ENCODE assay signal across 9 cellular contexts in the genomic region with DNA sequence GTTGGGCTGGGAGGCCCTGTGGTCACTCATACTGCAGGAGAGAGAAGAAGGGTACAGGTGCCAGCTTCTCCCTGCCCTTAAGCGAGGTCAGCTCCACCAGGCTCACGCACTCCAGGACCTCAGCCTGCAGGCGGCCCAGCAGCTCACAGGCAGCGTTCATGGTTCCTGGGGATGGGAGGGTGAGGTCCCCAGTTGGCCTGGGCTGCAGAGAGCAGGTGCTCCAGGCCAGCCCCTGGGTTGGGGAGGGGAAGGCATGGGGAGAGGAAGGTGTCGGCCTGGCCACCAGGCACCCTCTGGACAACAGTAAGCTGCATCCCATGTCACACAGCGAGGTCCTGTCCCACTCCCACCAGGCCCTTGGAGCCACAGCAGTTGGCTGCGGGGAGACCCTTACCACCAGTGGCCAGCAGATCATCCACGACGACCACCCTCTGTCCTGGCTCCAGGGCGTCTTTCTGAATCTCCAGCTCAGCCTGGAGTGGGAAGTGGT. TPM values are rescaled to one million over a fixed set of nuclear protein-coding genes. Genes with fewer than 3 reads are reported as not detected.
DNase-seq lines count a peak whose midpoint lies in the region; ATAC-seq and TF ChIP-seq lines count a peak whose summit lies in the region.
"Had no signal": no experiment of that assay in that cellular context is flagged by ENCODE, and none has a peak within 500 bp of the region (broad histone marks: within the 10 kb centered on the region; RNA-seq: fewer than 3 reads in every experiment).

No MANE protein-coding gene starts in this region.

- peaks cover 0 to 4% of the 10 kb centered on the region in 2 donors for H3K27me3 Mint-ChIP-seq in CD8-positive, alpha-beta memory T cell
- no peaks in the 10 kb centered on the region for H3K27me3 Mint-ChIP-seq in activated CD8-positive, alpha-beta T cell treated with anti-CD3 and anti-CD28 coated beads for 36 hours

- peak overlapping the region in 1 of 2 experiments; percentile 19 for H3K14ac ChIP-seq in mesenchymal stem cell (ENCODE audit: low read length in 2 of 2)

- H3K18ac ChIP-seq in mesenchymal stem cell (ENCODE audit: low read depth in 1 of 2, low read length in 2 of 2), result no peak overlapping the region

- no peak overlapping the region for H2BK12ac ChIP-seq in mesenchymal stem cell (ENCODE audit: low read length in 2 of 2)

- H3K36me3 ChIP-seq in CD8-positive, alpha-beta memory T cell (ENCODE audit: insufficient read depth, low read length), result peaks cover 9% of the 10 kb centered on the region
- peaks cover 19 to 58% of the 10 kb centered on the region in 2 experiments; a peak in 3 of 4 replicates for H3K36me3 ChIP-seq in HCT116 (ENCODE audit: control insufficient read depth in 1 of 2, insufficient read depth in 2 of 2, low read length in 2 of 2)
- H3K36me3 ChIP-seq in mesenchymal stem cell (ENCODE audit: control insufficient read depth in 1 of 2, insufficient read depth in 2 of 2, low read depth in 1 of 2, low read length in 2 of 2), result peaks cover 30 to 52% of the 10 kb centered on the region in 2 experiments

- H3K27ac Mint-ChIP-seq in CD8-positive, alpha-beta memory T cell, result peak overlapping the region in 3 of 8 donors; percentile 63 to 83 (median 70)
- H3K27ac Mint-ChIP-seq in activated CD8-positive, alpha-beta T cell treated with anti-CD3 and anti-CD28 coated beads for 36 hours, result peak overlapping the region; percentile 95

- H3K4me2 ChIP-seq in HCT116 (ENCODE audit: low read length) (peak overlapping the region; percentile 94), mesenchymal stem cell (ENCODE audit: low read length, poor library complexity, severe bottlenecking) (no peak overlapping the region)

- TF ChIP-seq POLR2A in HCT116 (IDR thresholded peaks at IDR 0.05; ENCODE audit: borderline replicate concordance, extremely low read depth, insufficient read depth, insufficient read length), result peak; percentile 43

- H3K36me3 Mint-ChIP-seq in CD8-positive, alpha-beta memory T cell, result peaks cover 0 to 23% (median 0%) of the 10 kb centered on the region in 3 donors
- H3K36me3 Mint-ChIP-seq in activated CD8-positive, alpha-beta T cell treated with anti-CD3 and anti-CD28 coated beads for 36 hours (ENCODE audit: low read depth), result peaks cover 52% of the 10 kb centered on the region

- H3K4me3 Mint-ChIP-seq in CD8-positive, alpha-beta memory T cell, result peak overlapping the region in 3 of 7 donors; percentile 28 to 99 (median 87)
- H3K4me3 Mint-ChIP-seq in activated CD8-positive, alpha-beta T cell treated with anti-CD3 and anti-CD28 coated beads for 36 hours, result peak overlapping the region; percentile 91

- peaks cover 8 to 35% (median 17%) of the 10 kb centered on the region in 3 donors for H3K4me1 Mint-ChIP-seq in CD8-positive, alpha-beta memory T cell
- H3K4me1 Mint-ChIP-seq in activated CD8-positive, alpha-beta T cell treated with anti-CD3 and anti-CD28 coated beads for 36 hours (ENCODE audit: low read depth), result peaks cover 14% of the 10 kb centered on the region

- peak overlapping the region; percentile 78 for H3K27ac ChIP-seq in CD8-positive, alpha-beta memory T cell (ENCODE audit: low read depth, low read length)
- H3K27ac ChIP-seq in HCT116 (ENCODE audit: low read depth, low read length), result peak overlapping the region; percentile 100
- no peak overlapping the region for H3K27ac ChIP-seq in mesenchymal stem cell (ENCODE audit: low read length, poor library complexity, severe bottlenecking)

- H4K91ac ChIP-seq in mesenchymal stem cell (ENCODE audit: low read length), result peak overlapping the region; percentile 75

- H4K8ac ChIP-seq in mesenchymal stem cell (ENCODE audit: low read length), result no peak overlapping the region

- H3K27me3 ChIP-seq in CD8-positive, alpha-beta memory T cell (ENCODE audit: insufficient read depth, low read length, poor library complexity, severe bottlenecking), result no peaks in the 10 kb centered on the region
- H3K27me3 ChIP-seq in HCT116 (ENCODE audit: insufficient read depth, low read length), result no peaks in the 10 kb centered on the region
- H3K27me3 ChIP-seq in mesenchymal stem cell (ENCODE audit: control insufficient read depth in 1 of 2, insufficient read depth in 1 of 2, low read length in 2 of 2), result no peaks in the 10 kb centered on the region

- no peak overlapping the region for H3K23ac ChIP-seq in mesenchymal stem cell (ENCODE audit: low read length in 2 of 2)

- H3K79me1 ChIP-seq in mesenchymal stem cell (replicated peaks; ENCODE audit: low read length, poor library complexity, severe bottlenecking), result peaks cover 26% of the 10 kb centered on the region

- H3K9me3 ChIP-seq in CD8-positive, alpha-beta memory T cell (ENCODE audit: low read length), result no peaks in the 10 kb centered on the region
- H3K9me3 ChIP-seq in HCT116 (ENCODE audit: control insufficient read depth in 1 of 2, insufficient read depth in 1 of 2, low read depth in 1 of 2, low read length in 2 of 2) (no peaks in the 10 kb centered on the region), mesenchymal stem cell (ENCODE audit: control insufficient read depth, low read length) (no peaks in the 10 kb centered on the region)

- TSS peak; percentile 44 for BruUV-seq in HCT116 (replicated peaks; lab: Mats Ljungman, UMichigan)

- POLR2A ChIA-PET in CD8-positive, alpha-beta memory T cell (lab: Charles Lee), result interaction anchor here (0.7 to 3.3 kb wide), 3 partner anchors 10 to 103 kb away, joined by 3 to 19 read pairs (median 3); a partner anchor contains a TSS
- POLR2A ChIA-PET in HCT116 (lab: Charles Lee), result interaction anchor here (0.7 to 3.2 kb wide), 5 partner anchors 8 to 436 kb away, joined by 3 to 10 read pairs (median 3); a partner anchor contains a TSS
- POLR2A ChIA-PET in activated CD8-positive, alpha-beta T cell treated with anti-CD3 and anti-CD28 coated beads for 36 hours (lab: Charles Lee), result interaction anchor here (0.6 to 7.3 kb wide), 12 partner anchors 28 to 147 kb away, joined by 3 to 81 read pairs (median 4); a partner anchor contains a TSS

- RAD21 ChIA-PET in HCT116 (lab: Charles Lee; ENCODE audit: low non-redundant PET in 1 of 2, low total read pairs in 2 of 2, uncharacterized antibody in 2 of 2, unreplicated experiment in 2 of 2), result no interaction called here

- no peak for DNase-seq in CD8-positive, alpha-beta memory T cell
- DNase-seq in HCT116 (ENCODE audit: low read depth, low spot score) (no peak), mesenchymal stem cell (no peak), kidney tubule cell (ENCODE audit: low spot score) (no peak), omental fat pad (ENCODE audit: low spot score) (no peak), NCI-H1436 treated with DMSO at 0.1 percent for 48 hours (lab: John Stamatoyannopoulos, UW) (no peak), posterior vena cava (ENCODE audit: low spot score) (no peak)
- no peak for DNase-seq in activated CD8-positive, alpha-beta T cell treated with anti-CD3 and anti-CD28 coated beads for 36 hours
- DNase-seq: NCI-H446 had no signal

- no peaks in the 10 kb centered on the region for H3K9me2 ChIP-seq in HCT116 (ENCODE audit: insufficient read depth)

- CTCF ChIA-PET in CD8-positive, alpha-beta memory T cell (lab: Charles Lee), result interaction anchor here (0.9 to 4.9 kb wide), 8 partner anchors 9 to 358 kb away, joined by 3 to 18 read pairs (median 4); no protein-coding TSS in a partner anchor
- CTCF ChIA-PET in HCT116 (lab: Charles Lee), result interaction anchor here (0.7 to 4.9 kb wide), 4 partner anchors 25 to 362 kb away, joined by 3 to 33 read pairs (median 3); a partner anchor contains a TSS
- CTCF ChIA-PET in activated CD8-positive, alpha-beta T cell treated with anti-CD3 and anti-CD28 coated beads for 36 hours (lab: Charles Lee), result interaction anchor here (1.5 to 3.5 kb wide), 5 partner anchors 10 to 407 kb away, joined by 3 to 21 read pairs (median 6); a partner anchor contains a TSS

- TF ChIP-seq CTCF in HCT116 (IDR thresholded peaks at IDR 0.05 in 2 of 3, conservative IDR thresholded peaks at IDR 0.05 in 1 of 3; ENCODE audit: borderline replicate concordance in 1 of 3, insufficient read depth in 1 of 3, low read depth in 2 of 3, low read length in 2 of 3) (no peak), omental fat pad (IDR thresholded peaks at IDR 0.05) (no peak)
- no peak for TF ChIP-seq CTCF in activated CD8-positive, alpha-beta T cell treated with anti-CD3 and anti-CD28 coated beads for 36 hours (IDR thresholded peaks at IDR 0.05)

- 89% methylated on average over 10 of the region's 10 CpGs for WGBS in mesenchymal stem cell

- peaks cover 9% of the 10 kb centered on the region; the same call in 1 of the 2 replicates for H4K20me1 ChIP-seq in HCT116 (ENCODE audit: insufficient read depth)

- no peaks in the 10 kb centered on the region for H3K9me3 Mint-ChIP-seq in CD8-positive, alpha-beta memory T cell
- no peaks in the 10 kb centered on the region for H3K9me3 Mint-ChIP-seq in activated CD8-positive, alpha-beta T cell treated with anti-CD3 and anti-CD28 coated beads for 36 hours

- no peak overlapping the region for H2BK5ac ChIP-seq in mesenchymal stem cell (ENCODE audit: low read depth, low read length, poor library complexity, severe bottlenecking)

- no peak overlapping the region for H3K4ac ChIP-seq in mesenchymal stem cell (ENCODE audit: low read depth in 1 of 2, low read length in 2 of 2)

- H2BK120ac ChIP-seq in mesenchymal stem cell (ENCODE audit: low read depth, low read length), result no peak overlapping the region

- intact Hi-C loops in HCT116 (cut with micrococcal nuclease), result loop anchor here (10.0 kb wide), 2 partner anchors 245 to 755 kb away; a partner anchor contains a TSS
- intact Hi-C loops in activated CD8-positive, alpha-beta T cell treated with anti-CD3 and anti-CD28 coated beads for 36 hours (cut with micrococcal nuclease), result no loop called here
- intact Hi-C loops in posterior vena cava (cut with DNase I), result no loop called here

- peak overlapping the region; percentile 87 for H3K9ac ChIP-seq in HCT116 (ENCODE audit: low read length)
- peak overlapping the region; percentile 92 for H3K9ac ChIP-seq in mesenchymal stem cell (ENCODE audit: low read length)

- ATAC-seq in HCT116 (no peak), omental fat pad (ENCODE audit: low FRiP score) (no peak)
- ATAC-seq in activated CD8-positive, alpha-beta T cell treated with anti-CD3 and anti-CD28 coated beads for 36 hours, result no peak

- peaks cover 17% of the 10 kb centered on the region for H3K4me1 ChIP-seq in CD8-positive, alpha-beta memory T cell (ENCODE audit: insufficient read depth, low read length)
- H3K4me1 ChIP-seq in HCT116 (ENCODE audit: control insufficient read depth in 1 of 2, insufficient read depth in 2 of 2, low read length in 2 of 2) (peaks cover 28 to 62% of the 10 kb centered on the region in 2 experiments), mesenchymal stem cell (ENCODE audit: control insufficient read depth, insufficient read depth, low read depth, low read length) (peaks cover 40% of the 10 kb centered on the region)

- TF ChIP-seq RAD21 in HCT116 (IDR thresholded peaks at IDR 0.05; ENCODE audit: low read depth), result no peak

- no peak overlapping the region for H2AK5ac ChIP-seq in mesenchymal stem cell (ENCODE audit: low read length, severe bottlenecking)

- H2BK15ac ChIP-seq in mesenchymal stem cell (ENCODE audit: low read depth, poor library complexity, severe bottlenecking), result no peak overlapping the region

- peaks cover 61% of the 10 kb centered on the region for H3K79me2 ChIP-seq in HCT116 (ENCODE audit: insufficient read depth, low read length)

- H3K4me3 ChIP-seq in CD8-positive, alpha-beta memory T cell (ENCODE audit: low read length), result no peak overlapping the region
- H3K4me3 ChIP-seq in HCT116 (replicated peaks in 1 of 2; ENCODE audit: low read depth in 1 of 2, low read length in 2 of 2), result peak overlapping the region; percentile 72 to 75
- peak overlapping the region in 1 of 2 experiments; percentile 84 for H3K4me3 ChIP-seq in mesenchymal stem cell (ENCODE audit: insufficient read depth in 1 of 2, low read depth in 1 of 2, low read length in 2 of 2)

- no peak overlapping the region for H2AFZ ChIP-seq in HCT116 (ENCODE audit: low read depth, low read length, poor library complexity, severe bottlenecking)
- H2AFZ ChIP-seq in mesenchymal stem cell (ENCODE audit: low read depth, low read length), result no peak overlapping the region

RNA-seq across cellular contexts. Expression of a gene that starts 2.0 kb away (rescaled TPM):
- 100 to 1,000 TPM; 338 to 348 TPM for total RNA-seq in CD8-positive, alpha-beta memory T cell
- polyA plus RNA-seq in CD8-positive, alpha-beta memory T cell, result 490 TPM
- 311 TPM for total RNA-seq in HCT116 (2021; ENCODE audit: unreplicated experiment)
- 329 and 349 TPM in 2 replicates for polyA plus RNA-seq in HCT116 (2012)
- 100 to 1,000 TPM; 236 to 240 TPM for total RNA-seq in activated CD8-positive, alpha-beta T cell treated with anti-CD3 and anti-CD28 coated beads for 36 hours
- polyA plus RNA-seq in mesenchymal stem cell (2013, experiment 1 of 2), result 157 TPM
- polyA plus RNA-seq in mesenchymal stem cell (2013, experiment 2 of 2), result 164 TPM
- total RNA-seq in omental fat pad, result 100 to 1,000 TPM in 3 of 4 donors, 10 to 100 TPM in 1; 94.4 to 127 (median 115) TPM
- total RNA-seq in posterior vena cava, result 10 to 100 TPM; 73.1 to 92.8 TPM

RNA-seq across cellular contexts. Expression of a gene that starts 6.1 kb away (rescaled TPM):
- 100 to 1,000 TPM in 1 of 2 experiments, 10 to 100 TPM in 1; 97.6 to 106 TPM for total RNA-seq in CD8-positive, alpha-beta memory T cell
- 0.26 TPM for polyA plus RNA-seq in CD8-positive, alpha-beta memory T cell
- 160 TPM for total RNA-seq in HCT116 (2021; ENCODE audit: unreplicated experiment)
- 123 and 132 TPM in 2 replicates for polyA plus RNA-seq in HCT116 (2012)
- total RNA-seq in activated CD8-positive, alpha-beta T cell treated with anti-CD3 and anti-CD28 coated beads for 36 hours, result 100 to 1,000 TPM; 180 to 182 TPM
- polyA plus RNA-seq in mesenchymal stem cell (2013, experiment 1 of 2), result 3.1 TPM
- polyA plus RNA-seq in mesenchymal stem cell (2013, experiment 2 of 2), result 3.0 TPM
- total RNA-seq in omental fat pad, result 1 to 10 TPM in 2 of 4 donors, under 1 TPM in 2; 0.19 to 3.5 (median 1.6) TPM
- 1 to 10 TPM in 1 of 2 donors, under 1 TPM in 1; 0.57 to 2.0 TPM for total RNA-seq in posterior vena cava

RNA-seq across cellular contexts. Expression of a gene that starts 24.7 kb away (rescaled TPM):
- total RNA-seq in CD8-positive, alpha-beta memory T cell, result 100 to 1,000 TPM; 215 to 230 TPM
- polyA plus RNA-seq in CD8-positive, alpha-beta memory T cell, result 58.4 TPM
- total RNA-seq in HCT116 (2021; ENCODE audit: unreplicated experiment), result 224 TPM
- polyA plus RNA-seq in HCT116 (2012), result 198 and 280 TPM in 2 replicates
- 10 to 100 TPM; 87.7 to 91.8 TPM for total RNA-seq in activated CD8-positive, alpha-beta T cell treated with anti-CD3 and anti-CD28 coated beads for 36 hours
- polyA plus RNA-seq in mesenchymal stem cell (2013, experiment 1 of 2), result 112 TPM
- polyA plus RNA-seq in mesenchymal stem cell (2013, experiment 2 of 2), result 108 TPM
- 100 to 1,000 TPM; 151 to 315 (median 249) TPM for total RNA-seq in omental fat pad
- 100 to 1,000 TPM in 1 of 2 donors, 10 to 100 TPM in 1; 99.3 to 103 TPM for total RNA-seq in posterior vena cava

RNA-seq across cellular contexts. Expression of a gene that starts 47.0 kb away (rescaled TPM):
- total RNA-seq in CD8-positive, alpha-beta memory T cell, result 10 to 100 TPM; 19.2 to 22.5 TPM
- 13.0 TPM for polyA plus RNA-seq in CD8-positive, alpha-beta memory T cell
- total RNA-seq in HCT116 (2021; ENCODE audit: unreplicated experiment) (44.6 TPM), omental fat pad (10 to 100 TPM; 15.0 to 32.0 (median 23.4) TPM), posterior vena cava (10 to 100 TPM; 17.2 to 24.9 TPM)
- 22.7 and 24.3 TPM in 2 replicates for polyA plus RNA-seq in HCT116 (2012)
- total RNA-seq in activated CD8-positive, alpha-beta T cell treated with anti-CD3 and anti-CD28 coated beads for 36 hours, result 10 to 100 TPM; 24.5 to 25.4 TPM
- polyA plus RNA-seq in mesenchymal stem cell (2013, experiment 1 of 2), result 34.8 TPM
- polyA plus RNA-seq in mesenchymal stem cell (2013, experiment 2 of 2), result 32.9 TPM

RNA-seq across cellular contexts. Expression of a gene that starts 47.2 kb away (rescaled TPM):
- 100 to 1,000 TPM in 1 of 2 experiments, 10 to 100 TPM in 1; 90.0 to 104 TPM for total RNA-seq in CD8-positive, alpha-beta memory T cell
- 106 TPM for polyA plus RNA-seq in CD8-positive, alpha-beta memory T cell
- total RNA-seq in HCT116 (2021; ENCODE audit: unreplicated experiment), result 94.1 TPM
- polyA plus RNA-seq in HCT116 (2012), result 141 and 162 TPM in 2 replicates
- 10 to 100 TPM; 56.4 to 61.9 TPM for total RNA-seq in activated CD8-positive, alpha-beta T cell treated with anti-CD3 and anti-CD28 coated beads for 36 hours
- 111 TPM for polyA plus RNA-seq in mesenchymal stem cell (2013, experiment 1 of 2)
- 108 TPM for polyA plus RNA-seq in mesenchymal stem cell (2013, experiment 2 of 2)
- 10 to 100 TPM; 25.3 to 49.4 (median 39.7) TPM for total RNA-seq in omental fat pad
- total RNA-seq in posterior vena cava, result 10 to 100 TPM; 28.7 to 47.9 TPM

Comparison
In these comparisons a context has a peak if more than half of its experiments do, and no peak if none do; other contexts are left out.
1. RNA of a gene that starts 6.1 kb away (total RNA-seq): 180 to 182 TPM in activated CD8-positive, alpha-beta T cell treated with anti-CD3 and anti-CD28 coated beads for 36 hours, 160 TPM in HCT116 (single experiment) and 97.6 to 106 TPM in CD8-positive, alpha-beta memory T cell; 0.19 to 3.5 TPM in omental fat pad and 0.57 to 2.0 TPM in posterior vena cava; every median in the first group is over 10 times any median in the second.